Comparison of ENCODE assay signal across 9 cellular contexts in genomic region chr12:111438501-111438900, GRCh38. TPM values are rescaled to one million over a fixed set of nuclear protein-coding genes. Genes with fewer than 3 reads are reported as not detected.
DNase-seq lines count a peak whose midpoint lies in the region; ATAC-seq, FAIRE-seq and TF ChIP-seq lines count a peak whose summit lies in the region.
"Had no signal": no experiment of that assay in that cellular context is flagged by ENCODE, and none has a peak within 500 bp of the region (broad histone marks: within the 10 kb centered on the region; RNA-seq: fewer than 3 reads in every experiment).

No MANE protein-coding gene starts in this region.

- TF ChIP-seq CTCF in H1 (IDR thresholded peaks at IDR 0.05; ENCODE audit: control extremely low read depth in 1 of 3, insufficient read depth in 1 of 3, low read depth in 1 of 3, low read length in 3 of 3), result no peak

- no peak overlapping the region for H2BK20ac ChIP-seq in H1 (ENCODE audit: low read length)

- no peak overlapping the region for H2BK12ac ChIP-seq in H1 (ENCODE audit: low read depth, low read length)

- peak overlapping the region; percentile 85 to 100 (median 99) for H3K27ac Mint-ChIP-seq in CD4-positive, alpha-beta memory T cell

- H3K4me1 Mint-ChIP-seq in CD4-positive, alpha-beta memory T cell, result peaks cover 69 to 98% (median 84%) of the 10 kb centered on the region in 4 donors

- H3K79me2 ChIP-seq in H1 (ENCODE audit: control insufficient read depth in 1 of 2, insufficient read depth in 2 of 2, low read length in 2 of 2), result peaks cover 3 to 78% of the 10 kb centered on the region in 2 experiments; a peak in 3 of 4 replicates

- H3K36me3 ChIP-seq in CD4-positive, alpha-beta memory T cell (ENCODE audit: insufficient read depth, low read length), result no peaks in the 10 kb centered on the region
- no peaks in the 10 kb centered on the region; a peak in 1 of 8 replicates for H3K36me3 ChIP-seq in H1 (ENCODE audit: control insufficient read depth in 2 of 4, insufficient read depth in 4 of 4, low read length in 3 of 4)

- H4K5ac ChIP-seq in H1 (ENCODE audit: insufficient read length, low read depth, low read length), result no peak overlapping the region

- no peak overlapping the region for H3K14ac ChIP-seq in H1 (ENCODE audit: insufficient read length)

- no peak overlapping the region for H4K91ac ChIP-seq in H1 (replicated peaks; ENCODE audit: insufficient read length, low read length)

- intact Hi-C loops in CD4-positive, alpha-beta memory T cell (cut with micrococcal nuclease), result no loop called here

- peaks cover 10 to 21% of the 10 kb centered on the region in 2 donors for H3K36me3 Mint-ChIP-seq in CD4-positive, alpha-beta memory T cell

- no peak overlapping the region for H3K4ac ChIP-seq in H1 (replicated peaks; ENCODE audit: insufficient read length, low read depth, low read length)

- DNase-seq in CD4-positive, alpha-beta memory T cell, result peak; percentile 47 to 78 (median 52)
- peak; percentile 87 for DNase-seq in MV-4-11 (lab: John Stamatoyannopoulos, UW)
- peak; percentile 66 for DNase-seq in activated CD4-positive, alpha-beta T cell treated with anti-CD3 and anti-CD28 coated beads, Interleukin-2, amount 50 U/mL, for 1 hour
- no peak for DNase-seq in H1 (ENCODE audit: low read depth in 1 of 2, low spot score in 2 of 2)
- peak; percentile 65 for DNase-seq in renal cortical epithelial cell (ENCODE audit: low read depth)

- WGBS in H1 (ENCODE audit: extremely low coverage in 1 of 2, insufficient coverage in 1 of 2, insufficient read length in 1 of 2, insufficient replicate concordance in 2 of 2, low coverage in 1 of 2, low lambda C conversion rate in 2 of 2, missing lambda C conversion rate in 1 of 2), 2 experiments, result 84% methylated on average over 10 of the region's 10 CpGs; no CpG with 5 or more reads in 1 of the 2 experiments

- CTCF ChIA-PET in CD4-positive, alpha-beta memory T cell (lab: Charles Lee; ENCODE audit: partially characterized antibody), result interaction anchor here (1.7 to 7.1 kb wide), 3 partner anchors 12 to 42 kb away, joined by 5 to 99 read pairs (median 8); no protein-coding TSS in a partner anchor
- CTCF ChIA-PET in H1 (lab: Charles Lee; ENCODE audit: partially characterized antibody), result interaction anchor here (6.8 to 31.7 kb wide), 3 partner anchors 12 to 35 kb away, joined by 80 to 838 read pairs (median 189); partner anchors contain the start of gene SH2B3

- H3K27me3 Mint-ChIP-seq in CD4-positive, alpha-beta memory T cell, result no peaks in the 10 kb centered on the region

- peaks cover 20% of the 10 kb centered on the region for H3K79me1 ChIP-seq in H1 (ENCODE audit: low read depth, low read length)

- peak overlapping the region; percentile 98 for H3K27ac ChIP-seq in CD4-positive, alpha-beta memory T cell (ENCODE audit: low read depth, low read length)
- H3K27ac ChIP-seq in H1 (ENCODE audit: low read depth, low read length), result no peak overlapping the region

- no peak overlapping the region for H2AFZ ChIP-seq in H1 (ENCODE audit: low read length)

- H3K23ac ChIP-seq in H1 (ENCODE audit: insufficient read length), result no peak overlapping the region

- peak overlapping the region in 7 of 8 donors; percentile 29 to 91 (median 45) for H3K4me3 Mint-ChIP-seq in CD4-positive, alpha-beta memory T cell

- H3K9me3 Mint-ChIP-seq in CD4-positive, alpha-beta memory T cell, result no peaks in the 10 kb centered on the region

- no peaks in the 10 kb centered on the region for H3K27me3 ChIP-seq in CD4-positive, alpha-beta memory T cell (ENCODE audit: insufficient read depth, low read length)
- H3K27me3 ChIP-seq in H1 (replicated peaks in 1 of 4; ENCODE audit: control insufficient read depth in 3 of 4, extremely low read depth in 1 of 4, insufficient read depth in 3 of 4, low read length in 3 of 4), result no peaks in the 10 kb centered on the region

- no peak overlapping the region for H3K4me3 ChIP-seq in CD4-positive, alpha-beta memory T cell (ENCODE audit: low read length in 2 of 2)
- H3K4me3 ChIP-seq in H1 (ENCODE audit: extremely low read depth in 1 of 4, insufficient read depth in 2 of 4, low read depth in 3 of 4, low read length in 4 of 4), result no peak overlapping the region

- FAIRE-seq in H1 (lab: Jason Lieb, UNC), result no peak
- FAIRE-seq: endometrium had no signal

- H3K18ac ChIP-seq in H1 (ENCODE audit: extremely low read depth, low read length), result no peak overlapping the region

- H2BK15ac ChIP-seq in H1 (ENCODE audit: low read length), result no peak overlapping the region

- TF ChIP-seq EP300 in H1 (IDR thresholded peaks at IDR 0.05; ENCODE audit: borderline replicate concordance in 1 of 2, low read depth in 2 of 2, low read length in 2 of 2), result no peak

- POLR2A ChIA-PET in CD4-positive, alpha-beta memory T cell (lab: Charles Lee; ENCODE audit: partially characterized antibody), result interaction anchor here (0.9 to 27.1 kb wide), 2 partner anchors 9 to 32 kb away, joined by 3 to 683 read pairs; partner anchors contain the start of gene SH2B3
- POLR2A ChIA-PET in H1 (lab: Charles Lee; ENCODE audit: partially characterized antibody), result interaction anchor here (0.9 to 1.6 kb wide), 4 partner anchors 9 to 72 kb away, joined by 3 to 6 read pairs (median 4); no protein-coding TSS in a partner anchor

- no peak overlapping the region for H4K8ac ChIP-seq in H1 (ENCODE audit: extremely low read depth, insufficient read depth, low read length)

- H2BK120ac ChIP-seq in H1 (replicated peaks; ENCODE audit: low read depth, low read length), result no peak overlapping the region

- no peak overlapping the region for H3K4me2 ChIP-seq in H1 (ENCODE audit: insufficient read depth in 1 of 2, low read depth in 2 of 2, low read length in 2 of 2)

- peaks cover 96% of the 10 kb centered on the region for H3K4me1 ChIP-seq in CD4-positive, alpha-beta memory T cell (ENCODE audit: insufficient read depth, low read length)
- peaks cover 0 to 39% (median 26%) of the 10 kb centered on the region in 4 experiments; a peak in 6 of 7 replicates for H3K4me1 ChIP-seq in H1 (replicated peaks in 1 of 4; ENCODE audit: control insufficient read depth in 3 of 4, insufficient read depth in 4 of 4, low read length in 3 of 4)

- H3K23me2 ChIP-seq in H1 (ENCODE audit: low read depth, low read length), result no peaks in the 10 kb centered on the region

- H4K20me1 ChIP-seq in H1 (replicated peaks in 1 of 2; ENCODE audit: control insufficient read depth in 1 of 2, insufficient read depth in 2 of 2, low read length in 2 of 2), result peaks cover 30 to 33% of the 10 kb centered on the region in 2 experiments

- no peak overlapping the region for H3K56ac ChIP-seq in H1 (replicated peaks; ENCODE audit: insufficient read length, low read depth, low read length)

- TF ChIP-seq POLR2A in H1 (IDR thresholded peaks at IDR 0.05; ENCODE audit: control extremely low read depth in 1 of 2, low read depth in 2 of 2, low read length in 2 of 2), result no peak

- no peak for TF ChIP-seq RAD21 in H1 (IDR thresholded peaks at IDR 0.05 in 1 of 2, conservative IDR thresholded peaks at IDR 0.05 in 1 of 2; ENCODE audit: low read depth in 2 of 2, low read length in 2 of 2)

- ATAC-seq in HG02571 (IDR thresholded peaks at IDR 0.05; ENCODE audit: unreplicated experiment), result no peak
- no peak for ATAC-seq in HG03378 (IDR thresholded peaks at IDR 0.05; ENCODE audit: unreplicated experiment)
- ATAC-seq in GM18873 (IDR thresholded peaks at IDR 0.05; ENCODE audit: low FRiP score, unreplicated experiment), result no peak

- peak overlapping the region; percentile 35; the same call in 1 of the 2 replicates for H2BK5ac ChIP-seq in H1 (ENCODE audit: low read depth, low read length)

- no peak overlapping the region for H2AK5ac ChIP-seq in H1 (ENCODE audit: low read depth, low read length)

- no peak overlapping the region for H3K9ac ChIP-seq in H1 (replicated peaks in 1 of 4; ENCODE audit: extremely low read depth in 1 of 4, low read depth in 3 of 4, low read length in 3 of 4)

- no peaks in the 10 kb centered on the region for H3K9me3 ChIP-seq in CD4-positive, alpha-beta memory T cell (ENCODE audit: control insufficient read depth in 1 of 2, low read length in 2 of 2)
- H3K9me3 ChIP-seq in H1 (ENCODE audit: insufficient read depth in 2 of 2, low read depth in 1 of 2, low read length in 1 of 2), result no peaks in the 10 kb centered on the region

TF ChIP-seq in H1, 55 proteins besides CTCF, POLR2A, EP300 and RAD21:
- TF ChIP-seq TAF1 (IDR thresholded peaks at IDR 0.05; ENCODE audit: low read depth, low read length), result no peak
- no peak for TF ChIP-seq TCF12 (IDR thresholded peaks at IDR 0.05; ENCODE audit: low read depth, low read length)

RNA-seq across cellular contexts. Expression of gene SH2B3, which starts 32.8 kb away (rescaled TPM):
- total RNA-seq in CD4-positive, alpha-beta memory T cell, result 10 to 100 TPM; 25.3 to 28.2 TPM
- 10 to 100 TPM in 1 of 2 donors, 1 to 10 TPM in 1; 4.2 to 14.2 TPM for polyA plus RNA-seq in CD4-positive, alpha-beta memory T cell
- 29.8 and 34.1 TPM in 2 replicates for total RNA-seq in H1 (2021; fragmentation: NEBNext Ultra II Directional; extraction: Animal tissue kit (Norgen Biotek cat#: 25700))
- polyA plus RNA-seq in H1 (2011; rRNA removed), result 20.8 and 25.1 TPM in 2 replicates
- 18.3 TPM for polyA plus RNA-seq in H1 (2011; cell fraction: cytosol; rRNA removed)
- polyA plus RNA-seq in H1 (2011; cell fraction: nucleus; rRNA removed), result 18.8 TPM
- polyA plus RNA-seq in H1 (2012, experiment 1 of 2), result 18.4 to 20.9 TPM (median 20.6 TPM) in 4 replicates
- 12.1 TPM for polyA plus RNA-seq in H1 (2012, experiment 2 of 2)
- 20.8 TPM for polyA plus RNA-seq in H1 (2013, experiment 1 of 2)
- 21.5 TPM for polyA plus RNA-seq in H1 (2013, experiment 2 of 2)
- polyA minus RNA-seq in H1 (2011; rRNA and poly(A)+ RNA removed), result 12.6 and 17.8 TPM in 2 replicates
- 19.1 TPM for polyA minus RNA-seq in H1 (2011; cell fraction: cytosol; rRNA and poly(A)+ RNA removed)
- polyA minus RNA-seq in H1 (2011; cell fraction: nucleus; rRNA and poly(A)+ RNA removed), result 14.7 TPM
- total RNA-seq in renal cortical epithelial cell, result 14.5 and 20.8 TPM in 2 replicates

Comparison
In these comparisons a context has a peak if more than half of its experiments do, and no peak if none do; other contexts are left out.
1. DNase-seq: peak in CD4-positive, alpha-beta memory T cell (5 of 5), MV-4-11 (single experiment), activated CD4-positive, alpha-beta T cell treated with anti-CD3 and anti-CD28 coated beads, Interleukin-2, amount 50 U/mL, for 1 hour (single experiment) and renal cortical epithelial cell (single experiment); none in H1 (0 of 2).